ENCODE assay signal across 23 cellular contexts in genomic region chr17:1273492-1274242, GRCh38. TPM values are rescaled to one million over a fixed set of nuclear protein-coding genes. Genes with fewer than 3 reads are reported as not detected.
"Had no signal": no experiment of that assay in that cellular context is flagged by ENCODE, and none has a peak within 500 bp of the region (broad histone marks: within the 10 kb centered on the region; RNA-seq: fewer than 3 reads in every experiment).

No MANE protein-coding gene starts in this region.

- H3K4me3 ChIP-seq: coronary artery, lower lobe of right lung, prostate gland, right atrium auricular region, stomach, vagina had no signal

- H3K27ac Mint-ChIP-seq: activated CD4-positive, alpha-beta T cell treated with anti-CD3 and anti-CD28 coated beads, Interleukin-2, amount 10 ng/mL, durations not matched to agents 7 days and 5 days; activated CD8-positive, alpha-beta T cell treated with anti-CD3 and anti-CD28 coated beads, Interleukin-2, amount 10 ng/mL, durations not matched to agents 7 days and 5 days; natural killer cell treated with Interleukin-12 subunit alpha and Interleukin-12 subunit beta and Interleukin-15 and Interleukin-18, amount 100 ng/mL, for 72 hours had no signal

- H3K4me3 Mint-ChIP-seq: activated CD4-positive, alpha-beta T cell treated with anti-CD3 and anti-CD28 coated beads, Interleukin-2, amount 10 ng/mL, durations not matched to agents 7 days and 5 days; activated CD8-positive, alpha-beta T cell treated with anti-CD3 and anti-CD28 coated beads, Interleukin-2, amount 10 ng/mL, durations not matched to agents 7 days and 5 days; activated T-cell treated with anti-CD3 and anti-CD28 coated beads, Interleukin-2, amount 50 U/mL, for 4 hours; natural killer cell treated with Interleukin-12 subunit alpha and Interleukin-12 subunit beta and Interleukin-15 and Interleukin-18, amount 100 ng/mL, for 72 hours had no signal

- DNase-seq: activated CD4-positive, alpha-beta T cell treated with anti-CD3 and anti-CD28 coated beads, Interleukin-2, amount 10 ng/mL, durations not matched to agents 7 days and 5 days; activated CD8-positive, alpha-beta memory T cell treated with anti-CD3 and anti-CD28 coated beads, Interleukin-2, amount 50 U/mL, for 4 hours; activated CD8-positive, alpha-beta T cell treated with anti-CD3 and anti-CD28 coated beads, Interleukin-2, amount 10 ng/mL, durations not matched to agents 7 days and 5 days; activated naive CD4-positive, alpha-beta T cell treated with anti-CD3 and anti-CD28 coated beads, Interleukin-2, amount 50 U/mL, for 16 hours; activated T-cell treated with anti-CD3 and anti-CD28 coated beads, Interleukin-2, amount 50 U/mL, for 4 hours; aorta; lower lobe of right lung; stimulated activated CD4-positive, alpha-beta T cell treated with anti-CD3 and anti-CD28 coated beads, Interleukin-2, amount 100 ng/mL, for 24 hours; stomach; trophoblast cell had no signal

- ATAC-seq: activated CD4-positive, CD25-positive, alpha-beta regulatory T cell treated with anti-CD3 and anti-CD28 coated beads, Interleukin-2, amount 50 U/mL, for 24 hours; activated CD8-positive, alpha-beta T cell treated with anti-CD3 and anti-CD28 coated beads, Interleukin-2, amount 10 ng/mL, durations not matched to agents 7 days and 5 days; activated T-cell treated with anti-CD3 and anti-CD28 coated beads, Interleukin-2, amount 50 U/mL, for 4 hours; lower lobe of right lung; natural killer cell treated with Interleukin-12 subunit alpha and Interleukin-12 subunit beta and Interleukin-15 and Interleukin-18, amount 100 ng/mL, for 72 hours had no signal

- H3K27me3 ChIP-seq: right atrium auricular region, vagina had no signal

- H3K9me3 Mint-ChIP-seq: activated CD4-positive, alpha-beta T cell treated with anti-CD3 and anti-CD28 coated beads, Interleukin-2, amount 10 ng/mL, durations not matched to agents 7 days and 5 days; activated T-cell treated with anti-CD3 and anti-CD28 coated beads, Interleukin-2, amount 50 U/mL, for 4 hours; natural killer cell treated with Interleukin-12 subunit alpha and Interleukin-12 subunit beta and Interleukin-15 and Interleukin-18, amount 100 ng/mL, for 72 hours had no signal

- H3K4me1 ChIP-seq: prostate gland had no signal

- H3K36me3 Mint-ChIP-seq: natural killer cell treated with Interleukin-12 subunit alpha and Interleukin-12 subunit beta and Interleukin-15 and Interleukin-18, amount 100 ng/mL, for 72 hours had no signal

- H3K36me3 ChIP-seq: lower lobe of right lung, prostate gland, right atrium auricular region, stomach, vagina had no signal

- FAIRE-seq: endometrium, frontal cortex, keratinocyte had no signal

- H3K9me3 ChIP-seq: lower lobe of right lung, prostate gland, right atrium auricular region, stomach, vagina had no signal

- H3K27ac ChIP-seq: coronary artery, lower lobe of right lung, prostate gland, right atrium auricular region, stomach, vagina had no signal

RNA-seq across cellular contexts. Expression of gene BHLHA9, which starts 3.4 kb away (rescaled TPM):
- total RNA-seq: activated CD4-positive, alpha-beta T cell treated with anti-CD3 and anti-CD28 coated beads, Interleukin-2, amount 10 ng/mL, durations not matched to agents 7 days and 5 days; activated CD8-positive, alpha-beta T cell treated with anti-CD3 and anti-CD28 coated beads, Interleukin-2, amount 10 ng/mL, durations not matched to agents 7 days and 5 days; activated T-cell treated with anti-CD3 and anti-CD28 coated beads, Interleukin-2, amount 50 U/mL, for 4 hours; aorta; frontal cortex; lower lobe of right lung; natural killer cell treated with Interleukin-12 subunit alpha and Interleukin-12 subunit beta and Interleukin-15 and Interleukin-18, amount 100 ng/mL, for 72 hours; omental fat pad; prostate gland; right atrium auricular region; skeletal muscle tissue; stomach; vagina had no signal
- polyA plus RNA-seq: aorta, esophagus, keratinocyte, stomach had no signal

RNA-seq across cellular contexts. Expression of gene TRARG1, which starts 5.8 kb away (rescaled TPM):
- total RNA-seq: activated T-cell treated with anti-CD3 and anti-CD28 coated beads, Interleukin-2, amount 50 U/mL, for 4 hours; frontal cortex; lower lobe of right lung; natural killer cell treated with Interleukin-12 subunit alpha and Interleukin-12 subunit beta and Interleukin-15 and Interleukin-18, amount 100 ng/mL, for 72 hours; temporal lobe had no signal
- polyA plus RNA-seq: keratinocyte had no signal
